In the genomic region with DNA sequence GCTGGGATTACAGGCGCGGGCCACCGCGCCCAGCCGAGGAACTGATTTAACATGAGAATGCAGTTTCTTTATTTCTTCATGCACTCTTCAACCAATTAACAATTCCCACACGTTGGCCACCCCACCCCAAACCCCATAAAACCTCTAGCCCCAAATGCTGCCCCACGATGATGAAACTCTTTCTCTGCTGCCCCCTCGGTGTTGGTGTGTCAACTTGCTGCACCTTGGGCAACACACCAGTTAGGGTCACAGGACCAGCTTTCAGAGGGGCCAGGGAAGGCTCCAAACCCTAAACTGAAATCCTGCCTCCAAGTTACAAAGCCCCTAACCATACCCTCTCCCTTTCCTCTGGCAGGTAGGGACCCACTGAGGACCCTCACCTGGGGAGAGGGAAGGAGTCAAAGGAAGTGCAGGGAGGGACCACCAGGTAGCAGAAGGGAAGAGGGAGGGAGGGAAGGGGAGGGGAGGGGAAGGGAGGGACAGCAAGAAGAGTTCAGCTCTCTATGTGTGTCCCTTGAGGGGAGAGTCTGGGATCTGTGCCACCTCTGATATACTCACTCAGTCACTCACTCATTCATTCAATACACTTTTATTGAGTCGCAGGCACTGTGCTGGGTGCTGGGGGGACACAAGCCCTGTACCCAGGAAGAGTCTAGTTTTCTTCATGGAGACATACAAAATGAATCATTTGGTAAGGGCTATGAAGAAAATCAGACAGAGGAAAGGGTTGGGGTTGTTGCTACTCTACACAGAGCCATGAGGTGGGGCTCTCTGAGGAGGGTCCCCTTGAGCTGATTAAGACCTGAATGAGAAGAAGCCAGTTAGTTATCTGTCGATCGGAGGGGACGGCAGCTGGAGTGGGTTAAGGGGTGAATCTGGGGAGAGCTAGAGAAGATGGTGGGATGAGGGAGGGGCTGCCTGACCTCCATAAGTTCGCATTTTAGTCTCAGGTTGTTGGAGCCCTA, we compare ENCODE assay signal across 20 cellular contexts. TPM values are rescaled to one million over a fixed set of nuclear protein-coding genes. Genes with fewer than 3 reads are reported as not detected.
"Had no signal": no experiment of that assay in that cellular context is flagged by ENCODE, and none has a peak within 500 bp of the region (broad histone marks: within the 10 kb centered on the region; RNA-seq: fewer than 3 reads in every experiment).

No MANE protein-coding gene starts in this region.

- H3K27ac Mint-ChIP-seq: activated naive CD8-positive, alpha-beta T cell treated with anti-CD3 and anti-CD28 coated beads, Interleukin-2, amount 10 ng/mL, durations not matched to agents 7 days and 5 days; mesothelial cell of epicardium had no signal

- H3K36me3 Mint-ChIP-seq: activated naive CD8-positive, alpha-beta T cell treated with anti-CD3 and anti-CD28 coated beads, Interleukin-2, amount 10 ng/mL, durations not matched to agents 7 days and 5 days; mesothelial cell of epicardium had no signal

- H3K4me3 Mint-ChIP-seq: activated naive CD8-positive, alpha-beta T cell treated with anti-CD3 and anti-CD28 coated beads, Interleukin-2, amount 10 ng/mL, durations not matched to agents 7 days and 5 days; mesothelial cell of epicardium had no signal

- H3K9me3 Mint-ChIP-seq: activated naive CD8-positive, alpha-beta T cell treated with anti-CD3 and anti-CD28 coated beads, Interleukin-2, amount 10 ng/mL, durations not matched to agents 7 days and 5 days; mesothelial cell of epicardium had no signal

- H3K4me3 ChIP-seq: lung had no signal

- H3K27ac ChIP-seq: brain microvascular endothelial cell had no signal

- DNase-seq: activated CD4-positive, alpha-beta T cell treated with anti-CD3 and anti-CD28 coated beads, Interleukin-2, amount 50 U/mL, for 4 hours; activated CD4-positive, CD25-positive, alpha-beta regulatory T cell treated with anti-CD3 and anti-CD28 coated beads, Interleukin-2, amount 50 U/mL, for 72 hours; activated naive CD4-positive, alpha-beta T cell; activated naive CD8-positive, alpha-beta T cell treated with anti-CD3 and anti-CD28 coated beads, Interleukin-2, amount 10 ng/mL, durations not matched to agents 7 days and 5 days; activated T-cell treated with anti-CD3 and anti-CD28 coated beads for 4 hours; brain microvascular endothelial cell; cerebellar nuclear complex; effector memory CD4-positive, alpha-beta T cell; head of caudate nucleus; retina; small intestine; stimulated activated CD4-positive, alpha-beta T cell treated with anti-CD3 and anti-CD28 coated beads, Interleukin-4, amount 100 ng/mL, for 24 hours; stimulated activated naive CD4-positive, alpha-beta T cell; substantia nigra; trophoblast cell had no signal

RNA-seq across cellular contexts. Expression of a gene that starts 18.5 kb away (rescaled TPM):
- total RNA-seq: fibroblast of lung; frontal cortex; lung; mesothelial cell of epicardium; T-helper 1 cell treated with Interleukin-12 subunit alpha and Interleukin-12 subunit beta and Interleukin-4 antibody, amounts not matched to agents 30 ng/mL and 1 ng/mL, for 36 hours had no signal
- polyA plus RNA-seq: fibroblast of lung, lung, small intestine had no signal
